ENCODE assay signal across 8 cellular contexts in the genomic region with DNA sequence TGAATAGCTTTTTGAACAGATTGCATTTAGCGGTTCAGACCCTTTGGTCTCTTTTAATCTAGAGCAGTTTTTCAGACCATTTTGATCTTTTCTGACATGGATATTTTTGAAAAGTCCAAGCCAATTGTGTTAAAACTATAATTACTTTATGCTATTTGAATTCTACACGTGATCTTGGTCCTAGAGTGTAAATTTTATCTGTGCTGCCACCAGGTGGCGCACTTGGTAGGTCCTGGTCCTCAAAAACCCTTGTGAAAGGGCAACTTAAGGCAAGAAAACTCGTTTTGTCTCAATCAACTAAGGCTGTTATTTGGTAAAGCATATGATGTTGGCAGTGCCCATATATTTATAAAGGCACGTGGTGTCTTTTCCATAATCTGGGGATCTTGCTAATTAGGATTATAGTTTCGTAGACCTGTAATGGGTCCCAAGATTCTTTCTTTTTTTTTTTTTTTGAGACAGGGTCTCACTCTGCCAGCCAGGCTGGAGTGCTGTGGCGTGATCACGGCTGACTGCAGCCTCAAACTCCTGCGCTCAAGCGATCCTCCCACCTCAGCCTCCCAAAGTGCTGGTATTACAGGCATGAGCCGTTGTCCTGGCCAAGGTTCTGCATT. TPM values are rescaled to one million over a fixed set of nuclear protein-coding genes. Genes with fewer than 3 reads are reported as not detected.
A peak's percentile ranks its signal among the peaks of the same experiment; 100 is the strongest.
DNase-seq lines count a peak whose midpoint lies in the region; ATAC-seq and TF ChIP-seq lines count a peak whose summit lies in the region.

No MANE protein-coding gene starts in this region.

- intact Hi-C loops in prostate gland (cut with DNase I) (no loop called here), uterus (cut with DNase I; ENCODE audit: low total_unique reads) (no loop called here)

- H3K4me1 ChIP-seq in prostate gland (replicated peaks) (no peaks in the 10 kb centered on the region), uterus (no peaks in the 10 kb centered on the region)

- POLR2A ChIA-PET in RWPE1 (lab: Yijun Ruan, JAX; ENCODE audit: low non-redundant PET) = no interaction called here

- TF ChIP-seq CTCF in RWPE1 (conservative IDR thresholded peaks at IDR 0.05; ENCODE audit: low read depth) (peak; percentile 85), glutamatergic neuron (IDR thresholded peaks at IDR 0.05; ENCODE audit: partially characterized antibody, unreplicated experiment) (peak; percentile 90), prostate gland (IDR thresholded peaks at IDR 0.05) (peak; percentile 67 to 81 (median 74)), uterus (IDR thresholded peaks at IDR 0.05) (peak; percentile 68 to 87 (median 74))

- no peak overlapping the region for H3K4me3 Mint-ChIP-seq in IgD-negative memory B cell
- no peak overlapping the region for H3K4me3 Mint-ChIP-seq in glutamatergic neuron (ENCODE audit: unreplicated experiment)

- TF ChIP-seq POLR2A in prostate gland (IDR thresholded peaks at IDR 0.05) (no peak), uterus (IDR thresholded peaks at IDR 0.05) (no peak)

- DNase-seq in DMS 273 treated with DMSO at 0.1 percent for 48 hours (lab: John Stamatoyannopoulos, UW) (peak; percentile 55), RWPE1 (ENCODE audit: low spot score) (peak; percentile 56), glutamatergic neuron (peak; percentile 69), prostate gland (ENCODE audit: low spot score) (peak; percentile 43), uterus (peak; percentile 58 to 59)
- DNase-seq in activated T-helper 9 cell treated with anti-CD3 and anti-CD28 coated beads, Interleukin-2, amount 50 U/mL, for 16 hours (ENCODE audit: low read depth) = peak; percentile 48

- WGBS in prostate gland = 46% methylated on average over 11 of the region's 11 CpGs

- no peak for ATAC-seq in GM18520 (IDR thresholded peaks at IDR 0.05; ENCODE audit: unreplicated experiment)

- H3K27me3 ChIP-seq in prostate gland (replicated peaks; ENCODE audit: insufficient read depth) (no peaks in the 10 kb centered on the region), uterus (no peaks in the 10 kb centered on the region)

- H3K9me3 ChIP-seq in prostate gland (no peaks in the 10 kb centered on the region), uterus (no peaks in the 10 kb centered on the region)

- H3K36me3 ChIP-seq in prostate gland = no peaks in the 10 kb centered on the region
- H3K36me3 ChIP-seq in uterus = no peaks in the 10 kb centered on the region

- CTCF ChIA-PET in RWPE1 (lab: Yijun Ruan, JAX) = interaction anchor here (0.7 to 1.0 kb wide), 3 partner anchors 17 to 112 kb away, joined by 3 to 4 read pairs (median 3); no protein-coding TSS in a partner anchor

- H3K9me3 Mint-ChIP-seq in IgD-negative memory B cell (no peaks in the 10 kb centered on the region), glutamatergic neuron (ENCODE audit: unreplicated experiment) (no peaks in the 10 kb centered on the region)

- H3K4me3 ChIP-seq in prostate gland (no peak overlapping the region), uterus (no peak overlapping the region)

- peak overlapping the region in 2 of 3 donors; percentile 53 to 71 for H3K27ac Mint-ChIP-seq in IgD-negative memory B cell
- H3K27ac Mint-ChIP-seq in glutamatergic neuron (ENCODE audit: unreplicated experiment) = no peak overlapping the region

- H3K4me1 Mint-ChIP-seq in IgD-negative memory B cell (peaks cover 0 to 2% (median 2%) of the 10 kb centered on the region in 3 donors), glutamatergic neuron (ENCODE audit: low read depth, unreplicated experiment) (no peaks in the 10 kb centered on the region)

- no peaks in the 10 kb centered on the region for H3K27me3 Mint-ChIP-seq in IgD-negative memory B cell
- peaks cover 2% of the 10 kb centered on the region for H3K27me3 Mint-ChIP-seq in glutamatergic neuron (ENCODE audit: unreplicated experiment)

- H3K36me3 Mint-ChIP-seq in IgD-negative memory B cell (no peaks in the 10 kb centered on the region), glutamatergic neuron (ENCODE audit: unreplicated experiment) (no peaks in the 10 kb centered on the region)

- 0 out of 2 replicates have a peak overlapping the region, but pooled peaks have one; percentile 21 for H3K27ac ChIP-seq in RWPE1
- no peak overlapping the region for H3K27ac ChIP-seq in prostate gland
- no peak overlapping the region for H3K27ac ChIP-seq in uterus

RNA-seq across cellular contexts. Expression of a gene that starts 43.9 kb away (rescaled TPM):
- polyA plus RNA-seq in IgD-negative memory B cell = 2.8 TPM
- total RNA-seq in glutamatergic neuron (ENCODE audit: unreplicated experiment) (11.7 TPM), prostate gland (10 to 100 TPM; 31.3 to 43.8 TPM), uterus (10 to 100 TPM; 23.8 to 43.4 (median 35.6) TPM)
